In the genomic region with DNA sequence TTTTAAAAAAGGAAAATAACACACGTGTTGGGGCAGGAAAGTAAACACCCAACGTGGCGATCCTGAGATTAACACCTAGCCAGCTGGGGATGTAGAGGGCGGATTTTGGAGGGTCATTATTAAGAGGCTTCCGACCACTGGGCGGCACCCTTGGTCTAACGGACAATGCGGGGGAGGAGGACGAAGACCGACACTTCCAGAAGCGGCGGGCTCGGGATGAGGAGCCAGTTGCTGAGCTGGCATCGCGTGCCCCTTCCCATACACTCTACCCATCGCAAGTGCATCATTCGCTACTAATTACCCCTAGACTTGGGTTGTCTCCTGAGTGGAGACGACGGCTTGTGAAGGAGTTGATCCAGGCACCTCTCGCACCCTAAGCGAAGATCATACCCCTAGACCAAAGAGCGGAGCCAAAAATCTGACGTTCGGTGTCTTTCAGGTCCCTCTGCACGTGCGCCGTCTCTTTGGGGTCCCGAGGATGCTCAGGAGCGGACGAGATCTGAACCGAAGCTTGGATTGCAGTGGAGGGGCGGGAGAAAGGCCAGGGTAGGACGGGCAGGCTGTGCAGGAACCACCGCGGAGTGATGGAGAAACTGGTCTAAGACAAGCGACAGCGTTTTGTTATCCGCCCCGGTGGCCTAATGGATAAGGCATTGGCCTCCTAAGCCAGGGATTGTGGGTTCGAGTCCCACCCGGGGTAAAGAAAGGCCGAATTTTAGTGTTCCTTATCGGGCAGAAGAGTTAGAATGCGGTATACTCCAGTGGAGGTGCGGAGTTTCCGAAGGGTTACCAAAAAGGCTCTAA, we compare ENCODE assay signal across 1 cellular context.
TF ChIP-seq lines count a peak whose summit lies in the region.

No MANE protein-coding gene starts in this region.

TF ChIP-seq in K562, 482 proteins besides CTCF, POLR2A, EP300 and RAD21 (continued from another document and continues in another):
- TF ChIP-seq, protein P1, sequence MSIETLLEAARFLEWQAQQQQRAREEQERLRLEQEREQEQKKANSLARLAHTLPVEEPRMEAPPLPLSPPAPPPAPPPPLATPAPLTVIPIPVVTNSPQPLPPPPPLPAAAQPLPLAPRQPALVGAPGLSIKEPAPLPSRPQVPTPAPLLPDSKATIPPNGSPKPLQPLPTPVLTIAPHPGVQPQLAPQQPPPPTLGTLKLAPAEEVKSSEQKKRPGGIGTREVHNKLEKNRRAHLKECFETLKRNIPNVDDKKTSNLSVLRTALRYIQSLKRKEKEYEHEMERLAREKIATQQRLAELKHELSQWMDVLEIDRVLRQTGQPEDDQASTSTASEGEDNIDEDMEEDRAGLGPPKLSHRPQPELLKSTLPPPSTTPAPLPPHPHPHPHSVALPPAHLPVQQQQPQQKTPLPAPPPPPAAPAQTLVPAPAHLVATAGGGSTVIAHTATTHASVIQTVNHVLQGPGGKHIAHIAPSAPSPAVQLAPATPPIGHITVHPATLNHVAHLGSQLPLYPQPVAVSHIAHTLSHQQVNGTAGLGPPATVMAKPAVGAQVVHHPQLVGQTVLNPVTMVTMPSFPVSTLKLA (conservative IDR thresholded peaks at IDR 0.05) = peak; percentile 98 to 99; a peak in 3 of 4 replicates
- TF ChIP-seq, protein P2, sequence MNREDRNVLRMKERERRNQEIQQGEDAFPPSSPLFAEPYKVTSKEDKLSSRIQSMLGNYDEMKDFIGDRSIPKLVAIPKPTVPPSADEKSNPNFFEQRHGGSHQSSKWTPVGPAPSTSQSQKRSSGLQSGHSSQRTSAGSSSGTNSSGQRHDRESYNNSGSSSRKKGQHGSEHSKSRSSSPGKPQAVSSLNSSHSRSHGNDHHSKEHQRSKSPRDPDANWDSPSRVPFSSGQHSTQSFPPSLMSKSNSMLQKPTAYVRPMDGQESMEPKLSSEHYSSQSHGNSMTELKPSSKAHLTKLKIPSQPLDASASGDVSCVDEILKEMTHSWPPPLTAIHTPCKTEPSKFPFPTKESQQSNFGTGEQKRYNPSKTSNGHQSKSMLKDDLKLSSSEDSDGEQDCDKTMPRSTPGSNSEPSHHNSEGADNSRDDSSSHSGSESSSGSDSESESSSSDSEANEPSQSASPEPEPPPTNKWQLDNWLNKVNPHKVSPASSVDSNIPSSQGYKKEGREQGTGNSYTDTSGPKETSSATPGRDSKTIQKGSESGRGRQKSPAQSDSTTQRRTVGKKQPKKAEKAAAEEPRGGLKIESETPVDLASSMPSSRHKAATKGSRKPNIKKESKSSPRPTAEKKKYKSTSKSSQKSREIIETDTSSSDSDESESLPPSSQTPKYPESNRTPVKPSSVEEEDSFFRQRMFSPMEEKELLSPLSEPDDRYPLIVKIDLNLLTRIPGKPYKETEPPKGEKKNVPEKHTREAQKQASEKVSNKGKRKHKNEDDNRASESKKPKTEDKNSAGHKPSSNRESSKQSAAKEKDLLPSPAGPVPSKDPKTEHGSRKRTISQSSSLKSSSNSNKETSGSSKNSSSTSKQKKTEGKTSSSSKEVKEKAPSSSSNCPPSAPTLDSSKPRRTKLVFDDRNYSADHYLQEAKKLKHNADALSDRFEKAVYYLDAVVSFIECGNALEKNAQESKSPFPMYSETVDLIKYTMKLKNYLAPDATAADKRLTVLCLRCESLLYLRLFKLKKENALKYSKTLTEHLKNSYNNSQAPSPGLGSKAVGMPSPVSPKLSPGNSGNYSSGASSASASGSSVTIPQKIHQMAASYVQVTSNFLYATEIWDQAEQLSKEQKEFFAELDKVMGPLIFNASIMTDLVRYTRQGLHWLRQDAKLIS (CRISPR knock-in tag; IDR thresholded peaks at IDR 0.05) = peak; percentile 18
- TF ChIP-seq RB1 (IDR thresholded peaks at IDR 0.05; ENCODE audit: low read depth) = peak; percentile 68
- peak; percentile 40; the same call in 1 of the 2 replicates for TF ChIP-seq JUND (IDR thresholded peaks at IDR 0.05; ENCODE audit: borderline replicate concordance, low read depth, low read length)
- TF ChIP-seq JUND (tag; IDR thresholded peaks at IDR 0.05; ENCODE audit: borderline replicate concordance, low read depth, low read length) = no peak; the same call in 2 of the 3 replicates
- peak; percentile 96 for TF ChIP-seq ZSCAN29 (IDR thresholded peaks at IDR 0.05)
- TF ChIP-seq, protein P3, sequence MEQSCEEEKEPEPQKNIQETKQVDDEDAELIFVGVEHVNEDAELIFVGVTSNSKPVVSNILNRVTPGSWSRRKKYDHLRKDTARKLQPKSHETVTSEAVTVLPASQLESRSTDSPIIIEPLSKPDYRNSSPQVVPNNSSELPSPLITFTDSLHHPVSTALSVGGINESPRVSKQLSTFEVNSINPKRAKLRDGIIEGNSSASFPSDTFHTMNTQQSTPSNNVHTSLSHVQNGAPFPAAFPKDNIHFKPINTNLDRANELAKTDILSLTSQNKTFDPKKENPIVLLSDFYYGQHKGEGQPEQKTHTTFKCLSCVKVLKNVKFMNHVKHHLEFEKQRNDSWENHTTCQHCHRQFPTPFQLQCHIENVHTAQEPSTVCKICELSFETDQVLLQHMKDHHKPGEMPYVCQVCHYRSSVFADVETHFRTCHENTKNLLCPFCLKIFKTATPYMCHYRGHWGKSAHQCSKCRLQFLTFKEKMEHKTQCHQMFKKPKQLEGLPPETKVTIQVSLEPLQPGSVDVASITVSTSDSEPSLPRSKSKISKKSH (CRISPR knock-in tag; IDR thresholded peaks at IDR 0.05) = no peak; the same call in 1 of the 2 replicates
- peak; percentile 44 for TF ChIP-seq ZFP36 (IDR thresholded peaks at IDR 0.05; ENCODE audit: low read depth, low read length, partially characterized antibody)
- no peak for TF ChIP-seq ZNF134 (CRISPR knock-in tag; conservative IDR thresholded peaks at IDR 0.05)
- peak; percentile 89 for TF ChIP-seq ZKSCAN1 (IDR thresholded peaks at IDR 0.05; ENCODE audit: low read depth, low read length)
- no peak for TF ChIP-seq TCFL5 (CRISPR knock-in tag; conservative IDR thresholded peaks at IDR 0.05)
- TF ChIP-seq, protein P4, sequence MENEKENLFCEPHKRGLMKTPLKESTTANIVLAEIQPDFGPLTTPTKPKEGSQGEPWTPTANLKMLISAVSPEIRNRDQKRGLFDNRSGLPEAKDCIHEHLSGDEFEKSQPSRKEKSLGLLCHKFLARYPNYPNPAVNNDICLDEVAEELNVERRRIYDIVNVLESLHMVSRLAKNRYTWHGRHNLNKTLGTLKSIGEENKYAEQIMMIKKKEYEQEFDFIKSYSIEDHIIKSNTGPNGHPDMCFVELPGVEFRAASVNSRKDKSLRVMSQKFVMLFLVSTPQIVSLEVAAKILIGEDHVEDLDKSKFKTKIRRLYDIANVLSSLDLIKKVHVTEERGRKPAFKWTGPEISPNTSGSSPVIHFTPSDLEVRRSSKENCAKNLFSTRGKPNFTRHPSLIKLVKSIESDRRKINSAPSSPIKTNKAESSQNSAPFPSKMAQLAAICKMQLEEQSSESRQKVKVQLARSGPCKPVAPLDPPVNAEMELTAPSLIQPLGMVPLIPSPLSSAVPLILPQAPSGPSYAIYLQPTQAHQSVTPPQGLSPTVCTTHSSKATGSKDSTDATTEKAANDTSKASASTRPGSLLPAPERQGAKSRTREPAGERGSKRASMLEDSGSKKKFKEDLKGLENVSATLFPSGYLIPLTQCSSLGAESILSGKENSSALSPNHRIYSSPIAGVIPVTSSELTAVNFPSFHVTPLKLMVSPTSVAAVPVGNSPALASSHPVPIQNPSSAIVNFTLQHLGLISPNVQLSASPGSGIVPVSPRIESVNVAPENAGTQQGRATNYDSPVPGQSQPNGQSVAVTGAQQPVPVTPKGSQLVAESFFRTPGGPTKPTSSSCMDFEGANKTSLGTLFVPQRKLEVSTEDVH (IDR thresholded peaks at IDR 0.05; ENCODE audit: low read depth, partially characterized antibody) = no peak
- 0 out of 2 replicates have a peak, but pooled peaks have one; percentile 39 for TF ChIP-seq BRD4 (IDR thresholded peaks at IDR 0.05)
- TF ChIP-seq ZBTB8A (IDR thresholded peaks at IDR 0.05; ENCODE audit: partially characterized antibody) = no peak
- TF ChIP-seq, protein P5, sequence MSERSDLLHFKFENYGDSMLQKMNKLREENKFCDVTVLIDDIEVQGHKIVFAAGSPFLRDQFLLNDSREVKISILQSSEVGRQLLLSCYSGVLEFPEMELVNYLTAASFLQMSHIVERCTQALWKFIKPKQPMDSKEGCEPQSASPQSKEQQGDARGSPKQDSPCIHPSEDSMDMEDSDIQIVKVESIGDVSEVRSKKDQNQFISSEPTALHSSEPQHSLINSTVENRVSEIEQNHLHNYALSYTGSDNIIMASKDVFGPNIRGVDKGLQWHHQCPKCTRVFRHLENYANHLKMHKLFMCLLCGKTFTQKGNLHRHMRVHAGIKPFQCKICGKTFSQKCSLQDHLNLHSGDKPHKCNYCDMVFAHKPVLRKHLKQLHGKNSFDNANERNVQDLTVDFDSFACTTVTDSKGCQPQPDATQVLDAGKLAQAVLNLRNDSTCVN (CRISPR knock-in tag; IDR thresholded peaks at IDR 0.05) = 0 out of 2 replicates have a peak, but pooled peaks have one; percentile 48
- TF ChIP-seq, protein P6, sequence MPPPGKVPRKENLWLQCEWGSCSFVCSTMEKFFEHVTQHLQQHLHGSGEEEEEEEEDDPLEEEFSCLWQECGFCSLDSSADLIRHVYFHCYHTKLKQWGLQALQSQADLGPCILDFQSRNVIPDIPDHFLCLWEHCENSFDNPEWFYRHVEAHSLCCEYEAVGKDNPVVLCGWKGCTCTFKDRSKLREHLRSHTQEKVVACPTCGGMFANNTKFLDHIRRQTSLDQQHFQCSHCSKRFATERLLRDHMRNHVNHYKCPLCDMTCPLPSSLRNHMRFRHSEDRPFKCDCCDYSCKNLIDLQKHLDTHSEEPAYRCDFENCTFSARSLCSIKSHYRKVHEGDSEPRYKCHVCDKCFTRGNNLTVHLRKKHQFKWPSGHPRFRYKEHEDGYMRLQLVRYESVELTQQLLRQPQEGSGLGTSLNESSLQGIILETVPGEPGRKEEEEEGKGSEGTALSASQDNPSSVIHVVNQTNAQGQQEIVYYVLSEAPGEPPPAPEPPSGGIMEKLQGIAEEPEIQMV (tag; conservative IDR thresholded peaks at IDR 0.05; ENCODE audit: low read depth) = no peak
- TF ChIP-seq ZNF57 (CRISPR knock-in tag; IDR thresholded peaks at IDR 0.05) = no peak
- TF ChIP-seq LCOR (CRISPR knock-in tag; IDR thresholded peaks at IDR 0.05) = peak; percentile 95
- TF ChIP-seq, protein P7, sequence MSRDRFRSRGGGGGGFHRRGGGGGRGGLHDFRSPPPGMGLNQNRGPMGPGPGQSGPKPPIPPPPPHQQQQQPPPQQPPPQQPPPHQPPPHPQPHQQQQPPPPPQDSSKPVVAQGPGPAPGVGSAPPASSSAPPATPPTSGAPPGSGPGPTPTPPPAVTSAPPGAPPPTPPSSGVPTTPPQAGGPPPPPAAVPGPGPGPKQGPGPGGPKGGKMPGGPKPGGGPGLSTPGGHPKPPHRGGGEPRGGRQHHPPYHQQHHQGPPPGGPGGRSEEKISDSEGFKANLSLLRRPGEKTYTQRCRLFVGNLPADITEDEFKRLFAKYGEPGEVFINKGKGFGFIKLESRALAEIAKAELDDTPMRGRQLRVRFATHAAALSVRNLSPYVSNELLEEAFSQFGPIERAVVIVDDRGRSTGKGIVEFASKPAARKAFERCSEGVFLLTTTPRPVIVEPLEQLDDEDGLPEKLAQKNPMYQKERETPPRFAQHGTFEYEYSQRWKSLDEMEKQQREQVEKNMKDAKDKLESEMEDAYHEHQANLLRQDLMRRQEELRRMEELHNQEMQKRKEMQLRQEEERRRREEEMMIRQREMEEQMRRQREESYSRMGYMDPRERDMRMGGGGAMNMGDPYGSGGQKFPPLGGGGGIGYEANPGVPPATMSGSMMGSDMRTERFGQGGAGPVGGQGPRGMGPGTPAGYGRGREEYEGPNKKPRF (IDR thresholded peaks at IDR 0.05; ENCODE audit: low read depth, low read length) = no peak
- TF ChIP-seq NUFIP1 (IDR thresholded peaks at IDR 0.05; ENCODE audit: partially characterized antibody) = peak; percentile 75
- TF ChIP-seq, protein P8, sequence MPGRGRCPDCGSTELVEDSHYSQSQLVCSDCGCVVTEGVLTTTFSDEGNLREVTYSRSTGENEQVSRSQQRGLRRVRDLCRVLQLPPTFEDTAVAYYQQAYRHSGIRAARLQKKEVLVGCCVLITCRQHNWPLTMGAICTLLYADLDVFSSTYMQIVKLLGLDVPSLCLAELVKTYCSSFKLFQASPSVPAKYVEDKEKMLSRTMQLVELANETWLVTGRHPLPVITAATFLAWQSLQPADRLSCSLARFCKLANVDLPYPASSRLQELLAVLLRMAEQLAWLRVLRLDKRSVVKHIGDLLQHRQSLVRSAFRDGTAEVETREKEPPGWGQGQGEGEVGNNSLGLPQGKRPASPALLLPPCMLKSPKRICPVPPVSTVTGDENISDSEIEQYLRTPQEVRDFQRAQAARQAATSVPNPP (IDR thresholded peaks at IDR 0.05; ENCODE audit: borderline replicate concordance, insufficient read depth, insufficient read length) = no peak
- TF ChIP-seq HDAC8 (tag; IDR thresholded peaks at IDR 0.05) = no peak
- TF ChIP-seq, protein P9, sequence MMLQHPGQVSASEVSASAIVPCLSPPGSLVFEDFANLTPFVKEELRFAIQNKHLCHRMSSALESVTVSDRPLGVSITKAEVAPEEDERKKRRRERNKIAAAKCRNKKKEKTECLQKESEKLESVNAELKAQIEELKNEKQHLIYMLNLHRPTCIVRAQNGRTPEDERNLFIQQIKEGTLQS (IDR thresholded peaks at IDR 0.05) = no peak
- TF ChIP-seq, protein P9 (CRISPR knock-in tag; conservative IDR thresholded peaks at IDR 0.05) = no peak; the same call in 1 of the 2 replicates
- TF ChIP-seq EP400 (IDR thresholded peaks at IDR 0.05) = peak; percentile 74
- TF ChIP-seq, protein P10, sequence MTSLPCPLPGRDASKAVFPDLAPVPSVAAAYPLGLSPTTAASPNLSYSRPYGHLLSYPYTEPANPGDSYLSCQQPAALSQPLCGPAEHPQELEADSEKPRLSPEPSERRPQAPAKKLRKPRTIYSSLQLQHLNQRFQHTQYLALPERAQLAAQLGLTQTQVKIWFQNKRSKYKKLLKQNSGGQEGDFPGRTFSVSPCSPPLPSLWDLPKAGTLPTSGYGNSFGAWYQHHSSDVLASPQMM (CRISPR knock-in tag; IDR thresholded peaks at IDR 0.05) = no peak
- no peak for TF ChIP-seq ARID2 (IDR thresholded peaks at IDR 0.05)
- TF ChIP-seq, protein P11, sequence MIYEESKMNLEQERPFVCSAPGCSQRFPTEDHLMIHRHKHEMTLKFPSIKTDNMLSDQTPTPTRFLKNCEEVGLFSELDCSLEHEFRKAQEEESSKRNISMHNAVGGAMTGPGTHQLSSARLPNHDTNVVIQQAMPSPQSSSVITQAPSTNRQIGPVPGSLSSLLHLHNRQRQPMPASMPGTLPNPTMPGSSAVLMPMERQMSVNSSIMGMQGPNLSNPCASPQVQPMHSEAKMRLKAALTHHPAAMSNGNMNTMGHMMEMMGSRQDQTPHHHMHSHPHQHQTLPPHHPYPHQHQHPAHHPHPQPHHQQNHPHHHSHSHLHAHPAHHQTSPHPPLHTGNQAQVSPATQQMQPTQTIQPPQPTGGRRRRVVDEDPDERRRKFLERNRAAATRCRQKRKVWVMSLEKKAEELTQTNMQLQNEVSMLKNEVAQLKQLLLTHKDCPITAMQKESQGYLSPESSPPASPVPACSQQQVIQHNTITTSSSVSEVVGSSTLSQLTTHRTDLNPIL (CRISPR knock-in tag; IDR thresholded peaks at IDR 0.05) = no peak; the same call in 1 of the 2 replicates
- 0 out of 2 replicates have a peak, but pooled peaks have one; percentile 24 for TF ChIP-seq CC2D1A (IDR thresholded peaks at IDR 0.05)
- TF ChIP-seq BRD9 (IDR thresholded peaks at IDR 0.05; ENCODE audit: low read depth, partially characterized antibody) = peak; percentile 96
- TF ChIP-seq, protein P12, sequence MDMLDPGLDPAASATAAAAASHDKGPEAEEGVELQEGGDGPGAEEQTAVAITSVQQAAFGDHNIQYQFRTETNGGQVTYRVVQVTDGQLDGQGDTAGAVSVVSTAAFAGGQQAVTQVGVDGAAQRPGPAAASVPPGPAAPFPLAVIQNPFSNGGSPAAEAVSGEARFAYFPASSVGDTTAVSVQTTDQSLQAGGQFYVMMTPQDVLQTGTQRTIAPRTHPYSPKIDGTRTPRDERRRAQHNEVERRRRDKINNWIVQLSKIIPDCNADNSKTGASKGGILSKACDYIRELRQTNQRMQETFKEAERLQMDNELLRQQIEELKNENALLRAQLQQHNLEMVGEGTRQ (CRISPR knock-in tag; IDR thresholded peaks at IDR 0.05) = no peak
- no peak for TF ChIP-seq KDM4B (IDR thresholded peaks at IDR 0.05; ENCODE audit: borderline replicate concordance in 2 of 2, low read depth in 1 of 2)
